8 cellular contexts compared by ENCODE assay signal in genomic region chr7:17940302-17941170, GRCh38. TPM values are rescaled to one million over a fixed set of nuclear protein-coding genes. Genes with fewer than 3 reads are reported as not detected.
DNase-seq lines count a peak whose midpoint lies in the region; ATAC-seq and TF ChIP-seq lines count a peak whose summit lies in the region.

A gene with protein sequence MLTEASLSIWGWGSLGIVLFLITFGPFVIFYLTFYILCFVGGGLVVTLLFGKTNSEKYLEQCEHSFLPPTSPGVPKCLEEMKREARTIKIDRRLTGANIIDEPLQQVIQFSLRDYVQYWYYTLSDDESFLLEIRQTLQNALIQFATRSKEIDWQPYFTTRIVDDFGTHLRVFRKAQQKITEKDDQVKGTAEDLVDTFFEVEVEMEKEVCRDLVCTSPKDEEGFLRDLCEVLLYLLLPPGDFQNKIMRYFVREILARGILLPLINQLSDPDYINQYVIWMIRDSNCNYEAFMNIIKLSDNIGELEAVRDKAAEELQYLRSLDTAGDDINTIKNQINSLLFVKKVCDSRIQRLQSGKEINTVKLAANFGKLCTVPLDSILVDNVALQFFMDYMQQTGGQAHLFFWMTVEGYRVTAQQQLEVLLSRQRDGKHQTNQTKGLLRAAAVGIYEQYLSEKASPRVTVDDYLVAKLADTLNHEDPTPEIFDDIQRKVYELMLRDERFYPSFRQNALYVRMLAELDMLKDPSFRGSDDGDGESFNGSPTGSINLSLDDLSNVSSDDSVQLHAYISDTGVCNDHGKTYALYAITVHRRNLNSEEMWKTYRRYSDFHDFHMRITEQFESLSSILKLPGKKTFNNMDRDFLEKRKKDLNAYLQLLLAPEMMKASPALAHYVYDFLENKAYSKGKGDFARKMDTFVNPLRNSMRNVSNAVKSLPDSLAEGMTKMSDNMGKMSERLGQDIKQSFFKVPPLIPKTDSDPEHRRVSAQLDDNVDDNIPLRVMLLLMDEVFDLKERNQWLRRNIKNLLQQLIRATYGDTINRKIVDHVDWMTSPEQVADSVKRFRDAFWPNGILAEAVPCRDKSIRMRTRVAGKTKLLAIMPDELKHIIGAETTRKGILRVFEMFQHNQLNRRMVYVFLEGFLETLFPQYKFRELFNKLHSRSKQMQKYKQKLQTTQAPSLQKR (minus strand): TSS chr7:17940494. CDS start chr7:17940295, 199 bp downstream.

- H3K36me3 ChIP-seq in IMR-90 (ENCODE audit: control insufficient read depth, insufficient read depth, low read length) (no peaks in the 10 kb centered on the region), OCI-LY7 (ENCODE audit: insufficient read depth, low read length) (peaks cover 9% of the 10 kb centered on the region), mucosa of descending colon (ENCODE audit: low read depth) (no peaks in the 10 kb centered on the region)

- dilution Hi-C loops in IMR-90 (cut with HindIII; ENCODE audit: low sequenced_read_pairs, unreplicated experiment) = no loop called here

- no peaks in the 10 kb centered on the region for H3K9me1 ChIP-seq in IMR-90 (ENCODE audit: insufficient read depth, low read length)

- WGBS in IMR-90 (ENCODE audit: extremely low coverage in 2 of 2, insufficient read length in 1 of 2), 2 experiments = 0% methylated on average over 15 of the region's 78 CpGs; no CpG with 5 or more reads in 1 of the 2 experiments

- H4K20me1 ChIP-seq in IMR-90 (ENCODE audit: insufficient read depth, low read length) (peaks cover 3% of the 10 kb centered on the region; the same call in 1 of the 2 replicates), OCI-LY7 (ENCODE audit: insufficient read depth, low read length) (no peaks in the 10 kb centered on the region; the same call in 1 of the 2 replicates)

- TF ChIP-seq POLR2A in IMR-90 (IDR thresholded peaks at IDR 0.05; ENCODE audit: low read depth, low read length) = peak; percentile 72

- H3K27me3 ChIP-seq in IMR-90 (ENCODE audit: control insufficient read depth, insufficient read depth, low read length) = no peaks in the 10 kb centered on the region

- H3K23ac ChIP-seq in IMR-90 (ENCODE audit: low read depth, low read length) = peak within 1 kb of the TSS; percentile 100

- H2AK9ac ChIP-seq in IMR-90 (replicated peaks; ENCODE audit: low read depth, low read length, poor library complexity) = peak within 1 kb of the TSS; percentile 94

- H4K8ac ChIP-seq in IMR-90 (ENCODE audit: low read depth in 2 of 2, low read length in 2 of 2) = peak within 1 kb of the TSS; percentile 93 to 94

- H3K18ac ChIP-seq in IMR-90 (ENCODE audit: low read depth, low read length) = peak within 1 kb of the TSS; percentile 31

- no peak for TF ChIP-seq RAD21 in IMR-90 (IDR thresholded peaks at IDR 0.05; ENCODE audit: low read length)

- peak within 1 kb of the TSS; percentile 96 for H2AK5ac ChIP-seq in IMR-90 (ENCODE audit: low read depth, low read length)

- H3K56ac ChIP-seq in IMR-90 (ENCODE audit: extremely low read depth, insufficient read depth, low read length) = peak within 1 kb of the TSS; percentile 98

- H3K9me3 ChIP-seq in IMR-90 (ENCODE audit: control insufficient read depth, insufficient read depth, low read length) (no peaks in the 10 kb centered on the region), OCI-LY7 (ENCODE audit: low read length) (no peaks in the 10 kb centered on the region), mucosa of descending colon (no peaks in the 10 kb centered on the region)

- ATAC-seq in GM21528 (IDR thresholded peaks at IDR 0.05; ENCODE audit: low FRiP score, unreplicated experiment) = peak; percentile 91
- peak; percentile 97 for ATAC-seq in IMR-90 (ENCODE audit: low read depth)
- ATAC-seq in mucosa of descending colon = peak; percentile 97

- H3K79me2 ChIP-seq in OCI-LY7 (ENCODE audit: insufficient read depth, low read depth, low read length) = peaks cover 52% of the 10 kb centered on the region

- H3K4me3 ChIP-seq in IMR-90 (ENCODE audit: insufficient read depth, low read depth, low read length) = peak within 1 kb of the TSS; percentile 87
- H3K4me3 ChIP-seq in OCI-LY7 (ENCODE audit: low read depth, low read length, poor library complexity, severe bottlenecking) = peak within 1 kb of the TSS; percentile 96
- peak within 1 kb of the TSS; percentile 87 for H3K4me3 ChIP-seq in epithelial cell of esophagus (ENCODE audit: low read length)
- peak within 1 kb of the TSS; percentile 79 for H3K4me3 ChIP-seq in mucosa of descending colon

- BruUV-seq in IMR-90 (replicated peaks; lab: Mats Ljungman, UMichigan) = no TSS peak
- BruUV-seq in OCI-LY7 (replicated peaks; lab: Mats Ljungman, UMichigan) = TSS peak; percentile 81

- H3K27ac ChIP-seq in IMR-90 (ENCODE audit: insufficient read depth, low read length) (peak within 1 kb of the TSS; percentile 94), OCI-LY7 (ENCODE audit: low read depth, low read length, poor library complexity, severe bottlenecking) (peak within 1 kb of the TSS; percentile 71)

- peak within 1 kb of the TSS; percentile 84 for H2BK5ac ChIP-seq in IMR-90 (ENCODE audit: low read depth, low read length, poor library complexity, severe bottlenecking)

- peaks cover 13 to 31% of the 10 kb centered on the region in 2 experiments for H3K79me1 ChIP-seq in IMR-90 (ENCODE audit: low read depth in 1 of 2, low read length in 2 of 2)

- peak within 1 kb of the TSS; percentile 97 for H2AFZ ChIP-seq in IMR-90 (replicated peaks; ENCODE audit: low read length, poor library complexity)
- H2AFZ ChIP-seq in OCI-LY7 (ENCODE audit: low read length) = peak within 1 kb of the TSS; percentile 96

- no peaks in the 10 kb centered on the region for H3K4me1 ChIP-seq in IMR-90 (ENCODE audit: control insufficient read depth, insufficient read depth, low read length)
- peaks cover 24% of the 10 kb centered on the region for H3K4me1 ChIP-seq in OCI-LY7 (ENCODE audit: insufficient read depth, low read length, poor library complexity, severe bottlenecking)
- peaks cover 15% of the 10 kb centered on the region for H3K4me1 ChIP-seq in mucosa of descending colon (ENCODE audit: low read depth)

- POLR2A ChIA-PET in IMR-90 (lab: Charles Lee; ENCODE audit: unreplicated experiment) = no interaction called here
- POLR2A ChIA-PET in OCI-LY7 (lab: Charles Lee) = interaction anchor here (0.6 to 1.4 kb wide), 3 partner anchors 10 to 492 kb away, joined by 3 to 5 read pairs (median 4); no protein-coding TSS in a partner anchor

- H3K14ac ChIP-seq in IMR-90 (replicated peaks; ENCODE audit: low read depth, low read length) = peak within 1 kb of the TSS; percentile 100

- peak within 1 kb of the TSS; percentile 86 for H4K5ac ChIP-seq in IMR-90 (ENCODE audit: low read depth, low read length)

- CTCF ChIA-PET in IMR-90 (lab: Yijun Ruan, JAX) (no interaction called here), OCI-LY7 (lab: Charles Lee; ENCODE audit: unreplicated experiment) (no interaction called here)

- H2BK120ac ChIP-seq in IMR-90 (ENCODE audit: low read depth, low read length) = peak within 1 kb of the TSS; percentile 78

- intact Hi-C loops in IMR-90 (cut with micrococcal nuclease) (no loop called here), OCI-LY7 (cut with micrococcal nuclease; ENCODE audit: unreplicated experiment) (loop anchor here (10.0 kb wide), 1 partner anchor 554 kb away; the partner anchor contains the start of gene HDAC9), mucosa of descending colon (cut with DNase I, micrococcal nuclease) (no loop called here)

- no peaks in the 10 kb centered on the region for H3K9me2 ChIP-seq in OCI-LY7 (ENCODE audit: insufficient read depth, low read length)

- peak within 1 kb of the TSS; percentile 12; the same call in 1 of the 2 replicates for H2BK20ac ChIP-seq in IMR-90 (ENCODE audit: low read depth, low read length)

- DNase-seq in DMS153 (lab: John Stamatoyannopoulos, UW) = peak; percentile 84
- DNase-seq in IMR-90 = peak; percentile 92
- peak; percentile 94 for DNase-seq in OCI-LY7 (ENCODE audit: low spot score)
- DNase-seq in activated T-cell treated with anti-CD3 and anti-CD28 coated beads for 24 hours (ENCODE audit: low read depth) = peak; percentile 84
- DNase-seq in epithelial cell of esophagus (ENCODE audit: low read depth) = peak; percentile 94
- peak; percentile 92 to 95 (median 93) for DNase-seq in mucosa of descending colon
- DNase-seq in stimulated activated CD8-positive, alpha-beta memory T cell treated with anti-CD3 and anti-CD28 coated beads, Interleukin-4, amount 100 ng/mL, for 24 hours (ENCODE audit: low read depth) = peak; percentile 87

- in situ Hi-C loops in IMR-90 (cut with MboI; ENCODE audit: low sequenced_read_pairs) = no loop called here

- peak within 1 kb of the TSS; percentile 97 for H3K4me2 ChIP-seq in IMR-90 (ENCODE audit: low read depth, low read length)
- peak within 1 kb of the TSS; percentile 97 for H3K4me2 ChIP-seq in OCI-LY7 (ENCODE audit: low read length)

- peak within 1 kb of the TSS; percentile 88; the same call in 2 of the 3 replicates for H2BK15ac ChIP-seq in IMR-90 (ENCODE audit: low read depth, low read length)

- TF ChIP-seq CTCF in IMR-90 (conservative IDR thresholded peaks at IDR 0.05; ENCODE audit: low read depth, low read length) = peak; percentile 37
- TF ChIP-seq CTCF in OCI-LY7 (conservative IDR thresholded peaks at IDR 0.05; ENCODE audit: low read length) = peak; percentile 48
- TF ChIP-seq CTCF in epithelial cell of esophagus (IDR thresholded peaks at IDR 0.05; ENCODE audit: insufficient read depth, low read depth, low read length, missing control alignments) = no peak
- peak; percentile 23 for TF ChIP-seq CTCF in mucosa of descending colon (IDR thresholded peaks at IDR 0.05)

- peak within 1 kb of the TSS; percentile 91 for H4K91ac ChIP-seq in IMR-90 (ENCODE audit: insufficient read depth, low read depth, low read length)

- H3K9ac ChIP-seq in IMR-90 (ENCODE audit: low read depth, low read length) = peak within 1 kb of the TSS; percentile 99

- H3K4ac ChIP-seq in IMR-90 (ENCODE audit: low read depth, low read length) = peak within 1 kb of the TSS; percentile 95

TF ChIP-seq in IMR-90, 13 proteins besides CTCF, POLR2A, EP300 and RAD21 (continues in another document):
- 0 out of 2 replicates have a peak, but pooled peaks have one; percentile 56 for TF ChIP-seq CHD1 (IDR thresholded peaks at IDR 0.05; ENCODE audit: low read depth, low read length)
- no peak for TF ChIP-seq CEBPB (IDR thresholded peaks at IDR 0.05; ENCODE audit: low read depth, low read length)
- peak; percentile 56; the same call in 1 of the 2 replicates for TF ChIP-seq MXI1 (IDR thresholded peaks at IDR 0.05; ENCODE audit: borderline replicate concordance, low read depth, low read length)
- 0 out of 2 replicates have a peak, but pooled peaks have one; percentile 8 for TF ChIP-seq SMC3 (IDR thresholded peaks at IDR 0.05; ENCODE audit: low read depth, low read length)

RNA-seq across cellular contexts. Expression of the gene that starts here (rescaled TPM):
- 24.9 and 40.8 TPM in 2 replicates for total RNA-seq in IMR-90 (2012; rRNA removed)
- polyA plus RNA-seq in IMR-90 (2012; rRNA removed) = 6.7 and 9.0 TPM in 2 replicates
- polyA plus RNA-seq in IMR-90 (2012; cell fraction: cytosol; rRNA removed) = 0.88 and 3.8 TPM in 2 replicates
- polyA plus RNA-seq in IMR-90 (2012; cell fraction: nucleus; rRNA removed; ENCODE audit: low replicate concordance) = 2.5 and 11.4 TPM in 2 replicates
- total RNA-seq in OCI-LY7 (2014; rRNA removed; shearing (Covaris generic)) = 20.0 and 25.1 TPM in 2 replicates
- total RNA-seq in OCI-LY7 (2022) = 32.6 and 38.4 TPM in 2 replicates
- total RNA-seq in mucosa of descending colon = 10 to 100 TPM; 72.2 to 89.4 (median 72.6) TPM

Comparison
In these comparisons a context has a peak if more than half of its experiments do, and no peak if none do; other contexts are left out.
1. Peak in every context shown above with its lines: DNase-seq, ATAC-seq, H3K4me3 ChIP-seq and H3K27ac ChIP-seq.